ENCODE assay signal across 14 cellular contexts in the genomic region with DNA sequence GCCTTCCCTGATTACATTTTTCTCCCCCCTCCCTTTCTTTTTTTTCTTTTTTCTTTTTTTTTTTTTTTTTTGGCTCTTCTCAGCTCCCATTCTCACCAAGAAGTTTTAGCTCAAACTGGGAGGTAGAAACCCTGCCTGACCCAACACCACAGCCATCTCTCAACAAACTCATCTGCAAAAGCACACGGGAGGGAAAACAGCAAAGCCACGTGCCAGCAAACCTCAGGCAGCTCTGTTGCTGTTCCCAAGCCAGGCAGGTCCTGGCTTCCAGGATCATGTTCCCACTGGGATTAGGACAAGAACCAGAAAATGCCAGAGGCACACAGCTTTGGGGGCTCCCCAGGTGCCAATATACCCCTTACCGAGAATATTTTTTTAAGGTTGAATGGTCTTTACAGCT. TPM values are rescaled to one million over a fixed set of nuclear protein-coding genes. Genes with fewer than 3 reads are reported as not detected.
"Had no signal": no experiment of that assay in that cellular context is flagged by ENCODE, and none has a peak within 500 bp of the region (broad histone marks: within the 10 kb centered on the region; RNA-seq: fewer than 3 reads in every experiment).

No MANE protein-coding gene starts in this region.

- H3K4me1 ChIP-seq: ascending aorta, spleen had no signal

- DNase-seq: activated CD4-positive, alpha-beta T cell treated with anti-CD3 and anti-CD28 coated beads for 4 hours; activated CD8-positive, alpha-beta memory T cell treated with anti-CD3 and anti-CD28 coated beads, Interleukin-2, amount 50 U/mL, for 4 hours; activated CD8-positive, alpha-beta T cell treated with anti-CD3 and anti-CD28 coated beads for 36 hours; activated naive CD8-positive, alpha-beta T cell treated with anti-CD3 and anti-CD28 coated beads, Interleukin-2, amount 10 ng/mL, durations not matched to agents 7 days and 5 days; glutamatergic neuron; SK-N-SH; spleen; stimulated activated naive CD8-positive, alpha-beta T cell treated with anti-CD3 and anti-CD28 coated beads, Interleukin-15, Interleukin-2, amounts not matched to agents 100 U/mL and 50 U/mL, for 24 hours had no signal

- H3K4me2 ChIP-seq: SK-N-SH had no signal

- H3K27me3 ChIP-seq: ascending aorta, ovary, spleen had no signal

- H3K9me3 ChIP-seq: ascending aorta, ovary, SK-N-SH, spleen, thoracic aorta had no signal

- H3K27ac ChIP-seq: ascending aorta, ovary, spleen, thoracic aorta had no signal

- H3K9ac ChIP-seq: SK-N-SH had no signal

- ATAC-seq: activated CD8-positive, alpha-beta T cell treated with anti-CD3 and anti-CD28 coated beads for 36 hours; stimulated activated naive CD8-positive, alpha-beta T cell treated with anti-CD3 and anti-CD28 coated beads, Interleukin-15, Interleukin-2, amounts not matched to agents 100 U/mL and 50 U/mL, for 24 hours had no signal

- H3K36me3 ChIP-seq: ascending aorta, ovary, spleen, thoracic aorta had no signal

- H3K4me3 ChIP-seq: ascending aorta, ovary, spleen, thoracic aorta had no signal

RNA-seq across cellular contexts. Expression of a gene that starts 56.7 kb away (rescaled TPM):
- total RNA-seq: activated CD8-positive, alpha-beta T cell treated with anti-CD3 and anti-CD28 coated beads for 36 hours; activated naive CD8-positive, alpha-beta T cell treated with anti-CD3 and anti-CD28 coated beads, Interleukin-2, amount 10 ng/mL, durations not matched to agents 7 days and 5 days; epithelial cell of proximal tubule; neural crest cell; T-helper 1 cell treated with Interleukin-12 subunit alpha and Interleukin-12 subunit beta and Interleukin-4 antibody, amounts not matched to agents 30 ng/mL and 1 ng/mL, for 36 hours had no signal
